8 cellular contexts compared by ENCODE assay signal in genomic region chr5:61329729-61330128, GRCh38. TPM values are rescaled to one million over a fixed set of nuclear protein-coding genes. Genes with fewer than 3 reads are reported as not detected.
DNase-seq lines count a peak whose midpoint lies in the region; ATAC-seq, FAIRE-seq and TF ChIP-seq lines count a peak whose summit lies in the region.

No MANE protein-coding gene starts in this region.

- no peaks in the 10 kb centered on the region for H3K27me3 ChIP-seq in ACC112 (ENCODE audit: insufficient read depth, low read length)
- no peaks in the 10 kb centered on the region for H3K27me3 ChIP-seq in liver (ENCODE audit: control insufficient read depth in 4 of 4, insufficient read depth in 4 of 4, low read length in 3 of 4)

- H3K4me3 Mint-ChIP-seq in activated naive CD8-positive, alpha-beta T cell, result peak overlapping the region; percentile 77

- WGBS in liver, result 67% methylated on average over 8 of the region's 8 CpGs

- peaks cover 39% of the 10 kb centered on the region for H3K4me1 Mint-ChIP-seq in activated naive CD8-positive, alpha-beta T cell (ENCODE audit: low read depth)

- ATAC-seq in GM21786 (IDR thresholded peaks at IDR 0.05; ENCODE audit: unreplicated experiment), result no peak
- ATAC-seq in GM19328 (IDR thresholded peaks at IDR 0.05; ENCODE audit: unreplicated experiment), result no peak
- ATAC-seq in GM18907 (IDR thresholded peaks at IDR 0.05; ENCODE audit: unreplicated experiment), result no peak

- peak; percentile 5 for FAIRE-seq in urothelium cell line (lab: Jason Lieb, UNC)

- H3K27ac ChIP-seq in ACC112 (ENCODE audit: low read depth, low read length) (peak overlapping the region; percentile 90), liver (ENCODE audit: low read depth in 1 of 2, low read length in 2 of 2) (peak overlapping the region; percentile 0 to 98)

- H3K9me3 ChIP-seq in liver (ENCODE audit: control insufficient read depth in 4 of 4, low read length in 3 of 4), result no peaks in the 10 kb centered on the region

- H3K4me1 ChIP-seq in ACC112 (ENCODE audit: control insufficient read depth, insufficient read depth, low read length, unreplicated experiment) (peaks cover 42% of the 10 kb centered on the region), liver (ENCODE audit: control insufficient read depth in 4 of 4, insufficient read depth in 4 of 4, low read length in 3 of 4) (peaks cover 0 to 18% (median 10%) of the 10 kb centered on the region in 4 donors)

- DNase-seq in HFF-Myc (ENCODE audit: extremely low read depth, low read depth) (no peak), urothelium cell line (ENCODE audit: low spot score) (no peak)

- peaks cover 20% of the 10 kb centered on the region for H3K79me2 ChIP-seq in ACC112 (ENCODE audit: control insufficient read depth, insufficient read depth, low read length, unreplicated experiment)

- no peaks in the 10 kb centered on the region for H3K36me3 ChIP-seq in ACC112 (ENCODE audit: insufficient read depth, low read length)
- H3K36me3 ChIP-seq in liver (ENCODE audit: control insufficient read depth in 4 of 4, insufficient read depth in 3 of 4, low read depth in 1 of 4, low read length in 3 of 4), result no peaks in the 10 kb centered on the region

- H3K9ac ChIP-seq in liver (ENCODE audit: low read depth in 1 of 2, low read length in 2 of 2), result peak overlapping the region in 1 of 2 donors; percentile 29

- peaks cover 14% of the 10 kb centered on the region for H3K27me3 Mint-ChIP-seq in activated naive CD8-positive, alpha-beta T cell

- peak overlapping the region; percentile 7 for H3K27ac Mint-ChIP-seq in activated naive CD8-positive, alpha-beta T cell

- H2AFZ ChIP-seq in ACC112 (ENCODE audit: low read length, unreplicated experiment), result no peak overlapping the region

- TF ChIP-seq RAD21 in liver (IDR thresholded peaks at IDR 0.05), result no peak

- no peaks in the 10 kb centered on the region for H3K36me3 Mint-ChIP-seq in activated naive CD8-positive, alpha-beta T cell

- no peaks in the 10 kb centered on the region for H3K9me3 Mint-ChIP-seq in activated naive CD8-positive, alpha-beta T cell (ENCODE audit: low read depth)

- TF ChIP-seq CTCF in HFF-Myc (IDR thresholded peaks at IDR 0.05; ENCODE audit: low read depth, low read length, missing control alignments) (no peak), liver (IDR thresholded peaks at IDR 0.05; ENCODE audit: low read depth, low read length, missing input control) (no peak)

- peak overlapping the region; percentile 89 for H3K4me3 ChIP-seq in ACC112 (ENCODE audit: low read depth, low read length)
- peak overlapping the region; percentile 70 for H3K4me3 ChIP-seq in HFF-Myc (replicated peaks; ENCODE audit: low read depth, low read length)
- no peak overlapping the region for H3K4me3 ChIP-seq in liver (ENCODE audit: low read depth in 1 of 3, low read length in 3 of 3)

TF ChIP-seq in liver, 16 proteins besides CTCF, POLR2A, EP300 and RAD21:
- TF ChIP-seq, protein P1, sequence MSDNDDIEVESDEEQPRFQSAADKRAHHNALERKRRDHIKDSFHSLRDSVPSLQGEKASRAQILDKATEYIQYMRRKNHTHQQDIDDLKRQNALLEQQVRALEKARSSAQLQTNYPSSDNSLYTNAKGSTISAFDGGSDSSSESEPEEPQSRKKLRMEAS (IDR thresholded peaks at IDR 0.05), result no peak
- TF ChIP-seq, protein P2, sequence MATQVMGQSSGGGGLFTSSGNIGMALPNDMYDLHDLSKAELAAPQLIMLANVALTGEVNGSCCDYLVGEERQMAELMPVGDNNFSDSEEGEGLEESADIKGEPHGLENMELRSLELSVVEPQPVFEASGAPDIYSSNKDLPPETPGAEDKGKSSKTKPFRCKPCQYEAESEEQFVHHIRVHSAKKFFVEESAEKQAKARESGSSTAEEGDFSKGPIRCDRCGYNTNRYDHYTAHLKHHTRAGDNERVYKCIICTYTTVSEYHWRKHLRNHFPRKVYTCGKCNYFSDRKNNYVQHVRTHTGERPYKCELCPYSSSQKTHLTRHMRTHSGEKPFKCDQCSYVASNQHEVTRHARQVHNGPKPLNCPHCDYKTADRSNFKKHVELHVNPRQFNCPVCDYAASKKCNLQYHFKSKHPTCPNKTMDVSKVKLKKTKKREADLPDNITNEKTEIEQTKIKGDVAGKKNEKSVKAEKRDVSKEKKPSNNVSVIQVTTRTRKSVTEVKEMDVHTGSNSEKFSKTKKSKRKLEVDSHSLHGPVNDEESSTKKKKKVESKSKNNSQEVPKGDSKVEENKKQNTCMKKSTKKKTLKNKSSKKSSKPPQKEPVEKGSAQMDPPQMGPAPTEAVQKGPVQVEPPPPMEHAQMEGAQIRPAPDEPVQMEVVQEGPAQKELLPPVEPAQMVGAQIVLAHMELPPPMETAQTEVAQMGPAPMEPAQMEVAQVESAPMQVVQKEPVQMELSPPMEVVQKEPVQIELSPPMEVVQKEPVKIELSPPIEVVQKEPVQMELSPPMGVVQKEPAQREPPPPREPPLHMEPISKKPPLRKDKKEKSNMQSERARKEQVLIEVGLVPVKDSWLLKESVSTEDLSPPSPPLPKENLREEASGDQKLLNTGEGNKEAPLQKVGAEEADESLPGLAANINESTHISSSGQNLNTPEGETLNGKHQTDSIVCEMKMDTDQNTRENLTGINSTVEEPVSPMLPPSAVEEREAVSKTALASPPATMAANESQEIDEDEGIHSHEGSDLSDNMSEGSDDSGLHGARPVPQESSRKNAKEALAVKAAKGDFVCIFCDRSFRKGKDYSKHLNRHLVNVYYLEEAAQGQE (IDR thresholded peaks at IDR 0.05), result no peak
- TF ChIP-seq HNF4A (conservative IDR thresholded peaks at IDR 0.05) (no peak), SP1 (IDR thresholded peaks at IDR 0.05) (no peak), ZBTB33 (IDR thresholded peaks at IDR 0.05) (no peak), FOXA1 (IDR thresholded peaks at IDR 0.05) (no peak), HNF4G (IDR thresholded peaks at IDR 0.05) (no peak), FOXA2 (IDR thresholded peaks at IDR 0.05) (no peak), NR2F2 (IDR thresholded peaks at IDR 0.05) (no peak), ATF3 (IDR thresholded peaks at IDR 0.05) (no peak), EGR1 (IDR thresholded peaks at IDR 0.05; ENCODE audit: low read depth in 2 of 2) (no peak), GABPA (IDR thresholded peaks at IDR 0.05 in 1 of 2, conservative IDR thresholded peaks at IDR 0.05 in 1 of 2) (no peak), RXRA (IDR thresholded peaks at IDR 0.05) (no peak), TAF1 (conservative IDR thresholded peaks at IDR 0.05) (no peak), YY1 (IDR thresholded peaks at IDR 0.05) (no peak), JUND (IDR thresholded peaks at IDR 0.05) (no peak)

RNA-seq across cellular contexts. Expression of gene ZSWIM6, which starts 2.3 kb away (rescaled TPM):
- total RNA-seq in liver, result 1 to 10 TPM; 5.0 to 5.2 TPM
- 1 to 10 TPM; 1.3 to 1.7 TPM for polyA plus RNA-seq in liver

Comparison
In these comparisons a context has a peak if more than half of its experiments do, and no peak if none do; other contexts are left out.
1. H3K4me3 ChIP-seq: peak in ACC112 (single experiment) and HFF-Myc (single experiment); none in liver (0 of 3).